In the genomic region with DNA sequence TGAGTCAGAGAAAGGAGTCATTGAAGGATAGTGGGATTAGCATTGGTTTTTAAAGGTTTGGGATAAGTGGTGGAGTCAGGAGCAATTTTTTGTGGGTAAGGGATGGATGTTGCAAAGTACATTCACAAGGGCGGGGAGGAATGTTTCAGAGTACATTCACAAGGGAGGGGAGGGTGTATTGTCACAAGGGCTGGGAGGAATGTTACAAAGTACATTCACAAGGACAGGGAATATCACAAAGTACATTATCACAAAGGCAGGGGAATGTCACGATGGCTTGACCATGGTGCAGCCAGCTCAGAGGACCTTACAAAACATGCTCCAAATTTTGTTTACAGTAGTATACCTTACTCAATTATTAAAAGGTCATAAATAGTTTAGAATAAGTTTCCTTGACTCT, we compare ENCODE assay signal across 2 cellular contexts.
TF ChIP-seq lines count a peak whose summit lies in the region.

No MANE protein-coding gene starts in this region.

TF ChIP-seq in IMR-90, 13 proteins besides CTCF, POLR2A, EP300 and RAD21:
- TF ChIP-seq MAZ (IDR thresholded peaks at IDR 0.05; ENCODE audit: borderline replicate concordance, low read depth, low read length) (peak; percentile 37; the same call in 1 of the 2 replicates), MXI1 (IDR thresholded peaks at IDR 0.05; ENCODE audit: borderline replicate concordance, low read depth, low read length) (no peak), NFE2L2 (IDR thresholded peaks at IDR 0.05; ENCODE audit: low read depth, low read length) (no peak), RFX5 (IDR thresholded peaks at IDR 0.05; ENCODE audit: low read depth, low read length) (no peak), BHLHE40 (IDR thresholded peaks at IDR 0.05; ENCODE audit: low read depth, low read length) (no peak)

TF ChIP-seq in HepG2, 621 proteins besides CTCF, POLR2A, EP300 and RAD21 (continues in another document):
- TF ChIP-seq SETDB1 (CRISPR knock-in tag; IDR thresholded peaks at IDR 0.05; ENCODE audit: borderline replicate concordance) (no peak), ZNF768 (CRISPR knock-in tag; IDR thresholded peaks at IDR 0.05) (no peak), SOX6 (IDR thresholded peaks at IDR 0.05) (no peak), SOX6 (CRISPR knock-in tag; IDR thresholded peaks at IDR 0.05) (peak; percentile 68), SOX13 (IDR thresholded peaks at IDR 0.05) (no peak), SOX13 (CRISPR knock-in tag; conservative IDR thresholded peaks at IDR 0.05 in 1 of 2, IDR thresholded peaks at IDR 0.05 in 1 of 2) (peak in 1 of 2 experiments; percentile 59; a peak in 1 of 4 replicates), ETV6 (CRISPR knock-in tag; conservative IDR thresholded peaks at IDR 0.05) (no peak), KLF9 (CRISPR knock-in tag; IDR thresholded peaks at IDR 0.05; ENCODE audit: low read depth) (no peak), ZNF549 (CRISPR knock-in tag; IDR thresholded peaks at IDR 0.05) (no peak), ZNF773 (CRISPR knock-in tag; IDR thresholded peaks at IDR 0.05; ENCODE audit: borderline replicate concordance) (no peak), HIVEP1 (CRISPR knock-in tag; IDR thresholded peaks at IDR 0.05) (no peak), ZFP62 (CRISPR knock-in tag; IDR thresholded peaks at IDR 0.05) (no peak), RBFOX2 (IDR thresholded peaks at IDR 0.05; ENCODE audit: low read depth, low read length) (no peak), ZFY (CRISPR knock-in tag; IDR thresholded peaks at IDR 0.05) (no peak), ZNF547 (CRISPR knock-in tag; IDR thresholded peaks at IDR 0.05) (no peak), ZNF816 (CRISPR knock-in tag; IDR thresholded peaks at IDR 0.05; ENCODE audit: borderline replicate concordance) (no peak), RNF2 (conservative IDR thresholded peaks at IDR 0.05; ENCODE audit: low read depth) (no peak), AKAP8 (CRISPR knock-in tag; IDR thresholded peaks at IDR 0.05) (no peak), ARNT (IDR thresholded peaks at IDR 0.05) (no peak), ZNF230 (CRISPR knock-in tag; IDR thresholded peaks at IDR 0.05) (no peak), EHMT2 (IDR thresholded peaks at IDR 0.05; ENCODE audit: borderline replicate concordance, low read depth, low read length) (peak; percentile 26; the same call in 1 of the 2 replicates), NCOA2 (CRISPR knock-in tag; IDR thresholded peaks at IDR 0.05) (0 out of 2 replicates have a peak, but pooled peaks have one; percentile 13), ASH2L (IDR thresholded peaks at IDR 0.05; ENCODE audit: insufficient read length, low read depth, low read length) (peak; percentile 15), SYNCRIP (IDR thresholded peaks at IDR 0.05; ENCODE audit: insufficient read depth, low read depth, low read length) (no peak), NCOR1 (IDR thresholded peaks at IDR 0.05; ENCODE audit: borderline replicate concordance, low read length) (0 out of 2 replicates have a peak, but pooled peaks have one; percentile 42), ZNF878 (CRISPR knock-in tag; IDR thresholded peaks at IDR 0.05) (no peak), CHD4 (IDR thresholded peaks at IDR 0.05; ENCODE audit: borderline replicate concordance, low read length) (no peak), TEAD3 (CRISPR knock-in tag; optimal IDR thresholded peaks at IDR 0.05; ENCODE audit: borderline replicate concordance) (peak; percentile 95), CBX5 (CRISPR knock-in tag; IDR thresholded peaks at IDR 0.05; ENCODE audit: borderline replicate concordance) (0 out of 2 replicates have a peak, but pooled peaks have one; percentile 36), ZBTB7B (CRISPR knock-in tag; IDR thresholded peaks at IDR 0.05) (no peak), TBX3 (IDR thresholded peaks at IDR 0.05; ENCODE audit: borderline replicate concordance) (no peak), RELA (CRISPR knock-in tag; IDR thresholded peaks at IDR 0.05) (no peak), SOX5 (CRISPR knock-in tag; IDR thresholded peaks at IDR 0.05; ENCODE audit: borderline replicate concordance) (peak; percentile 51; the same call in 1 of the 2 replicates), ATF7-NPFF (CRISPR knock-in tag; IDR thresholded peaks at IDR 0.05; ENCODE audit: low read depth) (no peak), KLF6 (CRISPR knock-in tag; IDR thresholded peaks at IDR 0.05) (no peak)
- TF ChIP-seq, protein P1, sequence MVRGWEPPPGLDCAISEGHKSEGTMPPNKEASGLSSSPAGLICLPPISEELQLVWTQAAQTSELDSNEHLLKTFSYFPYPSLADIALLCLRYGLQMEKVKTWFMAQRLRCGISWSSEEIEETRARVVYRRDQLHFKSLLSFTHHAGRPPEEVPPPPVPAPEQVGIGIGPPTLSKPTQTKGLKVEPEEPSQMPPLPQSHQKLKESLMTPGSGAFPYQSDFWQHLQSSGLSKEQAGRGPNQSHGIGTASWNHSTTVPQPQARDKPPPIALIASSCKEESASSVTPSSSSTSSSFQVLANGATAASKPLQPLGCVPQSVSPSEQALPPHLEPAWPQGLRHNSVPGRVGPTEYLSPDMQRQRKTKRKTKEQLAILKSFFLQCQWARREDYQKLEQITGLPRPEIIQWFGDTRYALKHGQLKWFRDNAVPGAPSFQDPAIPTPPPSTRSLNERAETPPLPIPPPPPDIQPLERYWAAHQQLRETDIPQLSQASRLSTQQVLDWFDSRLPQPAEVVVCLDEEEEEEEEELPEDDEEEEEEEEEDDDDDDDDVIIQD (CRISPR knock-in tag; IDR thresholded peaks at IDR 0.05; ENCODE audit: low read depth) = peak; percentile 89; the same call in 1 of the 2 replicates
- TF ChIP-seq, protein P2, sequence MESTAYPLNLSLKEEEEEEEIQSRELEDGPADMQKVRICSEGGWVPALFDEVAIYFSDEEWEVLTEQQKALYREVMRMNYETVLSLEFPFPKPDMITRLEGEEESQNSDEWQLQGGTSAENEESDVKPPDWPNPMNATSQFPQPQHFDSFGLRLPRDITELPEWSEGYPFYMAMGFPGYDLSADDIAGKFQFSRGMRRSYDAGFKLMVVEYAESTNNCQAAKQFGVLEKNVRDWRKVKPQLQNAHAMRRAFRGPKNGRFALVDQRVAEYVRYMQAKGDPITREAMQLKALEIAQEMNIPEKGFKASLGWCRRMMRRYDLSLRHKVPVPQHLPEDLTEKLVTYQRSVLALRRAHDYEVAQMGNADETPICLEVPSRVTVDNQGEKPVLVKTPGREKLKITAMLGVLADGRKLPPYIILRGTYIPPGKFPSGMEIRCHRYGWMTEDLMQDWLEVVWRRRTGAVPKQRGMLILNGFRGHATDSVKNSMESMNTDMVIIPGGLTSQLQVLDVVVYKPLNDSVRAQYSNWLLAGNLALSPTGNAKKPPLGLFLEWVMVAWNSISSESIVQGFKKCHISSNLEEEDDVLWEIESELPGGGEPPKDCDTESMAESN (CRISPR knock-in tag; conservative IDR thresholded peaks at IDR 0.05) = no peak
- TF ChIP-seq, protein P3, sequence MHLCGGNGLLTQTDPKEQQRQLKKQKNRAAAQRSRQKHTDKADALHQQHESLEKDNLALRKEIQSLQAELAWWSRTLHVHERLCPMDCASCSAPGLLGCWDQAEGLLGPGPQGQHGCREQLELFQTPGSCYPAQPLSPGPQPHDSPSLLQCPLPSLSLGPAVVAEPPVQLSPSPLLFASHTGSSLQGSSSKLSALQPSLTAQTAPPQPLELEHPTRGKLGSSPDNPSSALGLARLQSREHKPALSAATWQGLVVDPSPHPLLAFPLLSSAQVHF (CRISPR knock-in tag; IDR thresholded peaks at IDR 0.05) = no peak
- TF ChIP-seq, protein P4, sequence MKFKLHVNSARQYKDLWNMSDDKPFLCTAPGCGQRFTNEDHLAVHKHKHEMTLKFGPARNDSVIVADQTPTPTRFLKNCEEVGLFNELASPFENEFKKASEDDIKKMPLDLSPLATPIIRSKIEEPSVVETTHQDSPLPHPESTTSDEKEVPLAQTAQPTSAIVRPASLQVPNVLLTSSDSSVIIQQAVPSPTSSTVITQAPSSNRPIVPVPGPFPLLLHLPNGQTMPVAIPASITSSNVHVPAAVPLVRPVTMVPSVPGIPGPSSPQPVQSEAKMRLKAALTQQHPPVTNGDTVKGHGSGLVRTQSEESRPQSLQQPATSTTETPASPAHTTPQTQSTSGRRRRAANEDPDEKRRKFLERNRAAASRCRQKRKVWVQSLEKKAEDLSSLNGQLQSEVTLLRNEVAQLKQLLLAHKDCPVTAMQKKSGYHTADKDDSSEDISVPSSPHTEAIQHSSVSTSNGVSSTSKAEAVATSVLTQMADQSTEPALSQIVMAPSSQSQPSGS (CRISPR knock-in tag; IDR thresholded peaks at IDR 0.05) = no peak
- TF ChIP-seq, protein P5, sequence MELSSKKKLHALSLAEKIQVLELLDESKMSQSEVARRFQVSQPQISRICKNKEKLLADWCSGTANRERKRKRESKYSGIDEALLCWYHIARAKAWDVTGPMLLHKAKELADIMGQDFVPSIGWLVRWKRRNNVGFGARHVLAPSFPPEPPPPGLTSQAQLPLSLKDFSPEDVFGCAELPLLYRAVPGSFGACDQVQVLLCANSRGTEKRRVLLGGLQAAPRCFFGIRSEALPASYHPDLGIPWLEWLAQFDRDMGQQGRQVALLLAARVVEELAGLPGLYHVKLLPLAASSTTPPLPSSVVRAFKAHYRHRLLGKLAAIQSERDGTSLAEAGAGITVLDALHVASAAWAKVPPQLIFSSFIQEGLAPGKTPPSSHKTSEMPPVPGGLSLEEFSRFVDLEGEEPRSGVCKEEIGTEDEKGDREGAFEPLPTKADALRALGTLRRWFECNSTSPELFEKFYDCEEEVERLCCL (CRISPR knock-in tag; IDR thresholded peaks at IDR 0.05; ENCODE audit: borderline replicate concordance) = no peak
- TF ChIP-seq, protein P6, sequence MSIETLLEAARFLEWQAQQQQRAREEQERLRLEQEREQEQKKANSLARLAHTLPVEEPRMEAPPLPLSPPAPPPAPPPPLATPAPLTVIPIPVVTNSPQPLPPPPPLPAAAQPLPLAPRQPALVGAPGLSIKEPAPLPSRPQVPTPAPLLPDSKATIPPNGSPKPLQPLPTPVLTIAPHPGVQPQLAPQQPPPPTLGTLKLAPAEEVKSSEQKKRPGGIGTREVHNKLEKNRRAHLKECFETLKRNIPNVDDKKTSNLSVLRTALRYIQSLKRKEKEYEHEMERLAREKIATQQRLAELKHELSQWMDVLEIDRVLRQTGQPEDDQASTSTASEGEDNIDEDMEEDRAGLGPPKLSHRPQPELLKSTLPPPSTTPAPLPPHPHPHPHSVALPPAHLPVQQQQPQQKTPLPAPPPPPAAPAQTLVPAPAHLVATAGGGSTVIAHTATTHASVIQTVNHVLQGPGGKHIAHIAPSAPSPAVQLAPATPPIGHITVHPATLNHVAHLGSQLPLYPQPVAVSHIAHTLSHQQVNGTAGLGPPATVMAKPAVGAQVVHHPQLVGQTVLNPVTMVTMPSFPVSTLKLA (IDR thresholded peaks at IDR 0.05) = no peak
- TF ChIP-seq, protein P7, sequence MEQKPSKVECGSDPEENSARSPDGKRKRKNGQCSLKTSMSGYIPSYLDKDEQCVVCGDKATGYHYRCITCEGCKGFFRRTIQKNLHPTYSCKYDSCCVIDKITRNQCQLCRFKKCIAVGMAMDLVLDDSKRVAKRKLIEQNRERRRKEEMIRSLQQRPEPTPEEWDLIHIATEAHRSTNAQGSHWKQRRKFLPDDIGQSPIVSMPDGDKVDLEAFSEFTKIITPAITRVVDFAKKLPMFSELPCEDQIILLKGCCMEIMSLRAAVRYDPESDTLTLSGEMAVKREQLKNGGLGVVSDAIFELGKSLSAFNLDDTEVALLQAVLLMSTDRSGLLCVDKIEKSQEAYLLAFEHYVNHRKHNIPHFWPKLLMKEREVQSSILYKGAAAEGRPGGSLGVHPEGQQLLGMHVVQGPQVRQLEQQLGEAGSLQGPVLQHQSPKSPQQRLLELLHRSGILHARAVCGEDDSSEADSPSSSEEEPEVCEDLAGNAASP (CRISPR knock-in tag; IDR thresholded peaks at IDR 0.05; ENCODE audit: borderline replicate concordance) = no peak
- TF ChIP-seq, protein P8, sequence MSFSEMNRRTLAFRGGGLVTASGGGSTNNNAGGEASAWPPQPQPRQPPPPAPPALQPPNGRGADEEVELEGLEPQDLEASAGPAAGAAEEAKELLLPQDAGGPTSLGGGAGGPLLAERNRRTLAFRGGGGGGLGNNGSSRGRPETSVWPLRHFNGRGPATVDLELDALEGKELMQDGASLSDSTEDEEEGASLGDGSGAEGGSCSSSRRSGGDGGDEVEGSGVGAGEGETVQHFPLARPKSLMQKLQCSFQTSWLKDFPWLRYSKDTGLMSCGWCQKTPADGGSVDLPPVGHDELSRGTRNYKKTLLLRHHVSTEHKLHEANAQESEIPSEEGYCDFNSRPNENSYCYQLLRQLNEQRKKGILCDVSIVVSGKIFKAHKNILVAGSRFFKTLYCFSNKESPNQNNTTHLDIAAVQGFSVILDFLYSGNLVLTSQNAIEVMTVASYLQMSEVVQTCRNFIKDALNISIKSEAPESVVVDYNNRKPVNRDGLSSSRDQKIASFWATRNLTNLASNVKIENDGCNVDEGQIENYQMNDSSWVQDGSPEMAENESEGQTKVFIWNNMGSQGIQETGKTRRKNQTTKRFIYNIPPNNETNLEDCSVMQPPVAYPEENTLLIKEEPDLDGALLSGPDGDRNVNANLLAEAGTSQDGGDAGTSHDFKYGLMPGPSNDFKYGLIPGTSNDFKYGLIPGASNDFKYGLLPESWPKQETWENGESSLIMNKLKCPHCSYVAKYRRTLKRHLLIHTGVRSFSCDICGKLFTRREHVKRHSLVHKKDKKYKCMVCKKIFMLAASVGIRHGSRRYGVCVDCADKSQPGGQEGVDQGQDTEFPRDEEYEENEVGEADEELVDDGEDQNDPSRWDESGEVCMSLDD (CRISPR knock-in tag; IDR thresholded peaks at IDR 0.05; ENCODE audit: borderline replicate concordance) = no peak
- TF ChIP-seq, protein P9, sequence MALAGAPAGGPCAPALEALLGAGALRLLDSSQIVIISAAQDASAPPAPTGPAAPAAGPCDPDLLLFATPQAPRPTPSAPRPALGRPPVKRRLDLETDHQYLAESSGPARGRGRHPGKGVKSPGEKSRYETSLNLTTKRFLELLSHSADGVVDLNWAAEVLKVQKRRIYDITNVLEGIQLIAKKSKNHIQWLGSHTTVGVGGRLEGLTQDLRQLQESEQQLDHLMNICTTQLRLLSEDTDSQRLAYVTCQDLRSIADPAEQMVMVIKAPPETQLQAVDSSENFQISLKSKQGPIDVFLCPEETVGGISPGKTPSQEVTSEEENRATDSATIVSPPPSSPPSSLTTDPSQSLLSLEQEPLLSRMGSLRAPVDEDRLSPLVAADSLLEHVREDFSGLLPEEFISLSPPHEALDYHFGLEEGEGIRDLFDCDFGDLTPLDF (CRISPR knock-in tag; IDR thresholded peaks at IDR 0.05) = no peak
- TF ChIP-seq, protein P10, sequence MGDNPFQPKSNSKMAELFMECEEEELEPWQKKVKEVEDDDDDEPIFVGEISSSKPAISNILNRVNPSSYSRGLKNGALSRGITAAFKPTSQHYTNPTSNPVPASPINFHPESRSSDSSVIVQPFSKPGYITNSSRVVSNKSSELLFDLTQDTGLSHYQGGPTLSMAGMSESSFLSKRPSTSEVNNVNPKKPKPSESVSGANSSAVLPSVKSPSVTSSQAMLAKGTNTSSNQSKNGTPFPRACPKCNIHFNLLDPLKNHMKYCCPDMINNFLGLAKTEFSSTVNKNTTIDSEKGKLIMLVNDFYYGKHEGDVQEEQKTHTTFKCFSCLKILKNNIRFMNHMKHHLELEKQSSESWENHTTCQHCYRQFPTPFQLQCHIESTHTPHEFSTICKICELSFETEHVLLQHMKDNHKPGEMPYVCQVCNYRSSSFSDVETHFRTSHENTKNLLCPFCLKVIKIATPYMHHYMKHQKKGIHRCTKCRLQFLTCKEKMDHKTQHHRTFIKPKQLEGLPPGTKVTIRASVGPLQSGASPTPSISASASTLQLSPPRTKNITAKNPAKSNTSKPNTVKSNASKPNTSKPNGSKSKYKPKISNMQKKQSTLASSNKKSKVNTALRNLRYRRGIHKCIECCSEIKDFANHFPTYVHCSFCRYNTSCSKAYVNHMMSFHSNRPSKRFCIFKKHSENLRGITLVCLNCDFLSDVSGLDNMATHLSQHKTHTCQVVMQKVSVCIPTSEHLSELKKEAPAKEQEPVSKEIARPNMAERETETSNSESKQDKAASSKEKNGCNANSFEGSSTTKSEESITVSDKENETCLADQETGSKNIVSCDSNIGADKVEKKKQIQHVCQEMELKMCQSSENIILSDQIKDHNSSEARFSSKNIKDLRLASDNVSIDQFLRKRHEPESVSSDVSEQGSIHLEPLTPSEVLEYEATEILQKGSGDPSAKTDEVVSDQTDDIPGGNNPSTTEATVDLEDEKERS (CRISPR knock-in tag; IDR thresholded peaks at IDR 0.05) = peak; percentile 62; the same call in 1 of the 2 replicates
